In the genomic region with DNA sequence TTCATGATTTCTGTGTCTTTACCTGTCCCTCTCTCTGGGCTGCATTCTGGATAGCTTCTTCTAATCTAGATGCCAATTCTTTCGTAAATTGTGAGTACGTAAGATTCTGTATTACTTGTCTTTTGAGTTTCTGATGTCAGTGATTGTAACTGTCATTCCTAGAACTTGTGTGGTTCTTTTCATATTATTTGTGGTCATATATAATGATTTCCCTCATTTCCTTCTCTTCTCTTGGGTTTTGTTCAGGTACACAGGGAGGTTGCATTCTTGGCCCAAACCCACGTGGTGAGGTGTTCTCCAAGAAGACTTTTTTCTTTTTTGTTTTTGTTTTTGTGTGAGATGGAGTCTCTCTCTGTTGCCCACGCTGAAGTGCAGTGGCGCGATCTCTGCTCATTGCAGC, we compare ENCODE assay signal across 17 cellular contexts. TPM values are rescaled to one million over a fixed set of nuclear protein-coding genes. Genes with fewer than 3 reads are reported as not detected.
A peak's percentile ranks its signal among the peaks of the same experiment; 100 is the strongest.
DNase-seq lines count a peak whose midpoint lies in the region; ATAC-seq, FAIRE-seq and TF ChIP-seq lines count a peak whose summit lies in the region.
"Had no signal": no experiment of that assay in that cellular context is flagged by ENCODE, and none has a peak within 500 bp of the region (broad histone marks: within the 10 kb centered on the region; RNA-seq: fewer than 3 reads in every experiment).

No MANE protein-coding gene starts in this region.

- peaks cover 14% of the 10 kb centered on the region for H4K20me1 ChIP-seq in mammary epithelial cell (ENCODE audit: insufficient read depth, low read length)
- H4K20me1 ChIP-seq in fibroblast of lung (ENCODE audit: control insufficient read depth, extremely low read depth, insufficient read depth, low read length): peaks cover 22% of the 10 kb centered on the region

- no TSS peak for BruUV-seq in MCF 10A (replicated peaks; lab: Mats Ljungman, UMichigan)
- no TSS peak for BruUV-seq in mammary epithelial cell (replicated peaks; lab: Mats Ljungman, UMichigan)

- H3K4me1 Mint-ChIP-seq in MCF 10A (ENCODE audit: insufficient read depth, unreplicated experiment) (peaks cover 47% of the 10 kb centered on the region), T-cell (peaks cover 93 to 99% (median 96%) of the 10 kb centered on the region in 3 donors), type B pancreatic cell (ENCODE audit: unreplicated experiment) (peaks cover 29% of the 10 kb centered on the region)

- H3K27me3 Mint-ChIP-seq in MCF 10A (ENCODE audit: insufficient read depth, unreplicated experiment) (no peaks in the 10 kb centered on the region), T-cell (no peaks in the 10 kb centered on the region), type B pancreatic cell (no peaks in the 10 kb centered on the region)

- H3K27ac Mint-ChIP-seq in MCF 10A (ENCODE audit: low read depth, unreplicated experiment) (peak overlapping the region; percentile 10), T-cell (peak overlapping the region; percentile 58 to 62), type B pancreatic cell (peak overlapping the region; percentile 7)
- H3K27ac Mint-ChIP-seq: activated T-helper 1 cell treated with anti-CD3 and anti-CD28 coated beads, Interleukin-12 subunit alpha, Interleukin-12 subunit beta, Interleukin-2, Interleukin-4 antibody, amounts not matched to agents 30 ng/mL and 10 ng/mL and 1 ng/mL, durations not matched to agents 14 hours and 24 hours and 36 hours had no signal

- H3K36me3 Mint-ChIP-seq in MCF 10A (ENCODE audit: insufficient read depth, unreplicated experiment) (peaks cover 23% of the 10 kb centered on the region), T-cell (peaks cover 16% of the 10 kb centered on the region), type B pancreatic cell (peaks cover 22% of the 10 kb centered on the region)

- FAIRE-seq in frontal cortex (lab: Jason Lieb, UNC): no peak
- FAIRE-seq: GM12891, H1 had no signal

- in situ Hi-C loops in mammary epithelial cell (cut with MboI; ENCODE audit: low sequenced_read_pairs in 2 of 2): loop anchor here in 1 of 2 donors (25.0 kb wide), 1 partner anchor 148 kb away; no protein-coding TSS in a partner anchor

- no peaks in the 10 kb centered on the region for H3K27me3 ChIP-seq in mammary epithelial cell (ENCODE audit: insufficient read depth, low read length)
- H3K27me3 ChIP-seq in fibroblast of lung (ENCODE audit: control insufficient read depth, insufficient read depth, low read length): no peaks in the 10 kb centered on the region

- dilution Hi-C loops in mammary epithelial cell (cut with HindIII; ENCODE audit: low sequenced_read_pairs): no loop called here

- H3K79me2 ChIP-seq in mammary epithelial cell (ENCODE audit: insufficient read depth, low read length): peaks cover 99% of the 10 kb centered on the region
- peaks cover 98% of the 10 kb centered on the region for H3K79me2 ChIP-seq in fibroblast of lung (ENCODE audit: control insufficient read depth, insufficient read depth, low read length)

- TF ChIP-seq CTCF in MCF 10A (IDR thresholded peaks at IDR 0.05; ENCODE audit: unreplicated experiment) (no peak), mammary epithelial cell (conservative IDR thresholded peaks at IDR 0.05 in 1 of 2, IDR thresholded peaks at IDR 0.05 in 1 of 2; ENCODE audit: extremely low read depth in 1 of 2, insufficient read depth in 1 of 2, low read depth in 1 of 2, low read length in 2 of 2) (no peak), fibroblast of lung (conservative IDR thresholded peaks at IDR 0.05 in 1 of 2, IDR thresholded peaks at IDR 0.05 in 1 of 2; ENCODE audit: low read depth in 1 of 2, low read length in 2 of 2) (no peak), type B pancreatic cell (conservative IDR thresholded peaks at IDR 0.05) (no peak)

- H3K27ac ChIP-seq in mammary epithelial cell (ENCODE audit: insufficient read depth, low read depth, low read length) (no peak overlapping the region), fibroblast of lung (ENCODE audit: insufficient read depth, low read length) (no peak overlapping the region)
- H3K27ac ChIP-seq: coronary artery, HL-60 had no signal

- H2AFZ ChIP-seq in mammary epithelial cell (ENCODE audit: low read depth, low read length): no peak overlapping the region
- H2AFZ ChIP-seq in fibroblast of lung (ENCODE audit: low read length): no peak overlapping the region

- DNase-seq in MCF 10A (ENCODE audit: unreplicated experiment) (no peak), mammary epithelial cell (no peak), T-cell (no peak), fibroblast of lung (ENCODE audit: low read depth in 2 of 2) (no peak), type B pancreatic cell (ENCODE audit: extremely low spot score, unreplicated experiment) (no peak), hypothalamus (lab: John Stamatoyannopoulos, UW) (no peak), frontal cortex (ENCODE audit: low spot score in 2 of 2) (no peak)
- DNase-seq: foreskin melanocyte, KG1, NCI-H1417 had no signal

- H3K4me3 Mint-ChIP-seq in MCF 10A (ENCODE audit: unreplicated experiment): no peak overlapping the region
- peak overlapping the region in 2 of 3 donors; percentile 3 to 36 for H3K4me3 Mint-ChIP-seq in T-cell
- H3K4me3 Mint-ChIP-seq in type B pancreatic cell: no peak overlapping the region
- H3K4me3 Mint-ChIP-seq: activated T-helper 1 cell treated with anti-CD3 and anti-CD28 coated beads, Interleukin-12 subunit alpha, Interleukin-12 subunit beta, Interleukin-2, Interleukin-4 antibody, amounts not matched to agents 30 ng/mL and 10 ng/mL and 1 ng/mL, durations not matched to agents 14 hours and 24 hours and 36 hours had no signal

- H3K4me3 ChIP-seq in mammary epithelial cell (replicated peaks in 1 of 3; ENCODE audit: insufficient read depth in 1 of 3, low read depth in 2 of 3, low read length in 3 of 3) (no peak overlapping the region), fibroblast of lung (replicated peaks in 1 of 4; ENCODE audit: control extremely low read depth in 1 of 4, insufficient read depth in 1 of 4, low read depth in 3 of 4, low read length in 4 of 4) (no peak overlapping the region)
- H3K4me3 ChIP-seq: coronary artery had no signal

- H3K36me3 ChIP-seq in mammary epithelial cell (ENCODE audit: insufficient read depth, low read length) (no peaks in the 10 kb centered on the region), fibroblast of lung (ENCODE audit: control insufficient read depth, insufficient read depth, low read length) (no peaks in the 10 kb centered on the region)

- H3K4me1 ChIP-seq in mammary epithelial cell (ENCODE audit: insufficient read depth, low read length) (peaks cover 15% of the 10 kb centered on the region), fibroblast of lung (ENCODE audit: control insufficient read depth, extremely low read depth, insufficient read depth, low read length) (peaks cover 14% of the 10 kb centered on the region)

- POLR2A ChIA-PET in MCF 10A (lab: Yijun Ruan, JAX) (interaction anchor here (1.0 kb wide), 1 partner anchor 10 kb away, joined by 3 read pairs; no protein-coding TSS in a partner anchor), T-cell (lab: Charles Lee) (no interaction called here)

- intact Hi-C loops in MCF 10A (cut with micrococcal nuclease) (no loop called here), mammary epithelial cell (cut with micrococcal nuclease) (no loop called here)

- ATAC-seq in T-cell (replicated peaks in 1 of 4) (peak in 1 of 4 experiments; percentile 19), HG02840 (IDR thresholded peaks at IDR 0.05; ENCODE audit: low FRiP score, unreplicated experiment) (no peak)
- ATAC-seq: Right ventricle myocardium inferior had no signal

- H3K9ac ChIP-seq in mammary epithelial cell (ENCODE audit: insufficient read depth, low read length): no peak overlapping the region
- H3K9ac ChIP-seq in fibroblast of lung (ENCODE audit: insufficient read depth, low read length): no peak overlapping the region

- 64% methylated on average over 3 of the region's 6 CpGs for WGBS in mammary epithelial cell (ENCODE audit: low coverage, missing lambda C conversion rate)

- H3K9me3 ChIP-seq in mammary epithelial cell (replicated peaks; ENCODE audit: insufficient read depth, low read length) (no peaks in the 10 kb centered on the region), fibroblast of lung (ENCODE audit: control insufficient read depth, insufficient read depth, low read depth, low read length) (no peaks in the 10 kb centered on the region)

- CTCF ChIA-PET in MCF 10A (lab: Yijun Ruan, JAX) (interaction anchor here (0.6 kb wide), 1 partner anchor 258 kb away, joined by 3 read pairs; no protein-coding TSS in a partner anchor), mammary epithelial cell (lab: Charles Lee; ENCODE audit: low non-redundant PET) (no interaction called here), T-cell (lab: Charles Lee) (no interaction called here)

- H3K9me3 Mint-ChIP-seq in MCF 10A (ENCODE audit: unreplicated experiment) (no peaks in the 10 kb centered on the region), T-cell (no peaks in the 10 kb centered on the region), type B pancreatic cell (no peaks in the 10 kb centered on the region)
- H3K9me3 Mint-ChIP-seq: activated T-helper 1 cell treated with anti-CD3 and anti-CD28 coated beads, Interleukin-12 subunit alpha, Interleukin-12 subunit beta, Interleukin-2, Interleukin-4 antibody, amounts not matched to agents 30 ng/mL and 10 ng/mL and 1 ng/mL, durations not matched to agents 14 hours and 24 hours and 36 hours had no signal

- H3K4me2 ChIP-seq in mammary epithelial cell (ENCODE audit: insufficient read depth, low read depth, low read length): no peak overlapping the region
- peak overlapping the region; percentile 8 for H3K4me2 ChIP-seq in fibroblast of lung (ENCODE audit: extremely low read depth, insufficient read depth, low read length)

RNA-seq across cellular contexts. Expression of a gene that starts 13.8 kb away (rescaled TPM):
- total RNA-seq in MCF 10A (2022) (29.5 and 31.4 TPM in 2 replicates), mammary epithelial cell (10 to 100 TPM; 44.8 to 51.2 TPM), T-cell (10 to 100 TPM; 20.1 to 41.6 (median 24.1) TPM), fibroblast of lung (90.7 and 143 TPM in 2 replicates), type B pancreatic cell (ENCODE audit: low replicate concordance) (28.3 and 41.4 TPM in 2 replicates), frontal cortex (83.2 TPM)
- polyA plus RNA-seq in mammary epithelial cell (21.6 TPM), fibroblast of lung (117 and 260 TPM in 2 replicates)
- polyA minus RNA-seq in mammary epithelial cell (21.4 TPM), fibroblast of lung (ENCODE audit: low replicate concordance) (10.1 and 27.7 TPM in 2 replicates)
- 55.0 and 121 TPM in 2 replicates for polyA plus RNA-seq in fibroblast of lung (2012)

Comparison
In these comparisons a context has a peak if more than half of its experiments do, and no peak if none do; other contexts are left out.
1. H3K27ac Mint-ChIP-seq: peak in every context shown above with its lines; median percentile 60 in T-cell; 10 in MCF 10A; 7 in type B pancreatic cell.
2. H3K4me3 Mint-ChIP-seq: peak in T-cell (2 of 3); none in MCF 10A (single experiment) and type B pancreatic cell (single experiment).